In genomic region chr11:117535870-117536411, GRCh38 we compare ENCODE assay signal across 19 cellular contexts.
DNase-seq lines count a peak whose midpoint lies in the region; ATAC-seq lines count a peak whose summit lies in the region.
"Had no signal": no experiment of that assay in that cellular context is flagged by ENCODE, and none has a peak within 500 bp of the region (broad histone marks: within the 10 kb centered on the region; RNA-seq: fewer than 3 reads in every experiment).

No MANE protein-coding gene starts in this region.

- no peak overlapping the region for H3K4ac ChIP-seq in mesendoderm (ENCODE audit: low read depth, low read length)

- H3K56ac ChIP-seq in mesendoderm (ENCODE audit: low read length), result no peak overlapping the region

- H3K27ac ChIP-seq in cingulate gyrus (ENCODE audit: low read depth, low read length), result peak overlapping the region; percentile 92
- H3K27ac ChIP-seq in mesendoderm (ENCODE audit: low read depth, low read length), result no peak overlapping the region

- H3K27ac Mint-ChIP-seq in activated T-cell treated with anti-CD3 and anti-CD28 coated beads, Interleukin-2, amount 50 U/mL, for 24 hours, result no peak overlapping the region
- H3K27ac Mint-ChIP-seq: activated CD4-positive, alpha-beta T cell treated with anti-CD3 and anti-CD28 coated beads, Interleukin-2, amount 10 ng/mL, durations not matched to agents 7 days and 5 days; endodermal cell; H9; stimulated activated naive CD8-positive, alpha-beta T cell treated with anti-CD3 and anti-CD28 coated beads, Interleukin-15, amount 100 ng/mL, for 72 hours; T-cell had no signal

- intact Hi-C loops in sciatic nerve (cut with DNase I), result no loop called here

- no peaks in the 10 kb centered on the region for H3K4me1 ChIP-seq in mesendoderm (ENCODE audit: control insufficient read depth, low read depth, low read length)
- H3K4me1 ChIP-seq: Caco-2 had no signal

- no peak overlapping the region for H3K4me3 ChIP-seq in mesendoderm (ENCODE audit: low read length)
- H3K4me3 ChIP-seq: GM12878 had no signal

- no peak overlapping the region for H3K23ac ChIP-seq in mesendoderm (ENCODE audit: low read length)

- H4K8ac ChIP-seq in mesendoderm (ENCODE audit: low read depth, low read length), result no peak overlapping the region

- in situ Hi-C loops in G401 (cut with HindIII; ENCODE audit: low sequenced_read_pairs), result no loop called here

- H3K79me2 ChIP-seq in mesendoderm (ENCODE audit: control insufficient read depth, insufficient read depth, low read length), result no peaks in the 10 kb centered on the region

- peaks cover 15% of the 10 kb centered on the region for H3K27me3 Mint-ChIP-seq in activated T-cell treated with anti-CD3 and anti-CD28 coated beads, Interleukin-2, amount 50 U/mL, for 24 hours
- H3K27me3 Mint-ChIP-seq: activated CD4-positive, alpha-beta T cell treated with anti-CD3 and anti-CD28 coated beads, Interleukin-2, amount 10 ng/mL, durations not matched to agents 7 days and 5 days had no signal

- H3K4me3 Mint-ChIP-seq in activated T-cell treated with anti-CD3 and anti-CD28 coated beads, Interleukin-2, amount 50 U/mL, for 24 hours, result no peak overlapping the region
- H3K4me3 Mint-ChIP-seq: activated CD4-positive, alpha-beta T cell treated with anti-CD3 and anti-CD28 coated beads, Interleukin-2, amount 10 ng/mL, durations not matched to agents 7 days and 5 days; endodermal cell; H9; stimulated activated naive CD8-positive, alpha-beta T cell treated with anti-CD3 and anti-CD28 coated beads, Interleukin-15, amount 100 ng/mL, for 72 hours; T-cell had no signal

- no peaks in the 10 kb centered on the region for H3K79me1 ChIP-seq in mesendoderm (ENCODE audit: low read length)

- no peaks in the 10 kb centered on the region for H3K4me1 Mint-ChIP-seq in activated T-cell treated with anti-CD3 and anti-CD28 coated beads, Interleukin-2, amount 50 U/mL, for 24 hours (ENCODE audit: low read depth)
- H3K4me1 Mint-ChIP-seq: activated CD4-positive, alpha-beta T cell treated with anti-CD3 and anti-CD28 coated beads, Interleukin-2, amount 10 ng/mL, durations not matched to agents 7 days and 5 days; stimulated activated naive CD8-positive, alpha-beta T cell treated with anti-CD3 and anti-CD28 coated beads, Interleukin-15, amount 100 ng/mL, for 72 hours; T-cell had no signal

- H4K5ac ChIP-seq in mesendoderm (ENCODE audit: low read length), result no peak overlapping the region

- H2AK5ac ChIP-seq in mesendoderm (ENCODE audit: low read length), result no peak overlapping the region

- no peaks in the 10 kb centered on the region for H3K36me3 ChIP-seq in mesendoderm (ENCODE audit: control insufficient read depth, insufficient read depth, low read length)

- H3K9me3 Mint-ChIP-seq in activated T-cell treated with anti-CD3 and anti-CD28 coated beads, Interleukin-2, amount 50 U/mL, for 24 hours, result no peaks in the 10 kb centered on the region
- H3K9me3 Mint-ChIP-seq: activated CD4-positive, alpha-beta T cell treated with anti-CD3 and anti-CD28 coated beads, Interleukin-2, amount 10 ng/mL, durations not matched to agents 7 days and 5 days; endodermal cell; stimulated activated naive CD8-positive, alpha-beta T cell treated with anti-CD3 and anti-CD28 coated beads, Interleukin-15, amount 100 ng/mL, for 72 hours; T-cell had no signal

- H2BK5ac ChIP-seq in mesendoderm (ENCODE audit: low read length), result no peak overlapping the region

- H3K4me2 ChIP-seq in mesendoderm (ENCODE audit: low read length), result no peak overlapping the region

- H2BK15ac ChIP-seq in mesendoderm (replicated peaks; ENCODE audit: low read depth), result no peak overlapping the region

- H2BK120ac ChIP-seq in mesendoderm (ENCODE audit: low read depth, low read length), result no peak overlapping the region

- H3K36me3 Mint-ChIP-seq in activated T-cell treated with anti-CD3 and anti-CD28 coated beads, Interleukin-2, amount 50 U/mL, for 24 hours (ENCODE audit: low read depth), result no peaks in the 10 kb centered on the region
- H3K36me3 Mint-ChIP-seq: T-cell had no signal

- H3K27me3 ChIP-seq in mesendoderm (ENCODE audit: insufficient read depth, low read length, poor library complexity), result no peaks in the 10 kb centered on the region

- DNase-seq in G401 (ENCODE audit: low spot score), result peak; percentile 66
- peak; percentile 42 for DNase-seq in NCI-H146 treated with DMSO at 0.1 percent for 48 hours (lab: John Stamatoyannopoulos, UW; ENCODE audit: unreplicated experiment)
- DNase-seq in occipital lobe (lab: John Stamatoyannopoulos, UW), result peak; percentile 79
- no peak for DNase-seq in sciatic nerve (ENCODE audit: low spot score)
- no peak for DNase-seq in activated T-cell treated with anti-CD3 and anti-CD28 coated beads, Interleukin-2, amount 50 U/mL, for 24 hours
- DNase-seq in mesendoderm, result no peak
- DNase-seq: activated CD4-positive, alpha-beta T cell treated with anti-CD3 and anti-CD28 coated beads, Interleukin-2, amount 10 ng/mL, durations not matched to agents 7 days and 5 days; activated CD8-positive, alpha-beta memory T cell treated with anti-CD3 and anti-CD28 coated beads, Interleukin-2, amount 50 U/mL, for 48 hours; activated gamma-delta T cell treated with Interleukin-2 at 50 U/mL for 16 hours; Caco-2; endodermal cell; GDM1; H9; NCI-H2171 treated with DMSO at 0.1 percent for 48 hours; stimulated activated CD4-positive, alpha-beta T cell treated with anti-CD3 and anti-CD28 coated beads, Interleukin-2, amount 100 ng/mL, for 24 hours; stimulated activated naive CD8-positive, alpha-beta T cell treated with anti-CD3 and anti-CD28 coated beads, Interleukin-15, amount 100 ng/mL, for 72 hours; T-cell had no signal

- WGBS in mesendoderm (ENCODE audit: extremely low coverage, insufficient coverage, low lambda C conversion rate), result no CpG with 5 or more reads among the region's 11 CpGs

- no peak overlapping the region for H3K18ac ChIP-seq in mesendoderm (ENCODE audit: low read length)

- no peak overlapping the region for H3K9ac ChIP-seq in mesendoderm (ENCODE audit: low read length)

- no peak for ATAC-seq in sciatic nerve
- ATAC-seq: GM12878; stimulated activated naive CD8-positive, alpha-beta T cell treated with anti-CD3 and anti-CD28 coated beads, Interleukin-15, amount 100 ng/mL, for 72 hours; T-cell had no signal

Comparison
In these comparisons a context has a peak if more than half of its experiments do, and no peak if none do; other contexts are left out.
1. DNase-seq: peak in G401 (single experiment), NCI-H146 treated with DMSO at 0.1 percent for 48 hours (single experiment) and occipital lobe (single experiment); none in sciatic nerve (single experiment), activated T-cell treated with anti-CD3 and anti-CD28 coated beads, Interleukin-2, amount 50 U/mL, for 24 hours (single experiment) and mesendoderm (single experiment).